1 cellular context compared by ENCODE assay signal in the genomic region with DNA sequence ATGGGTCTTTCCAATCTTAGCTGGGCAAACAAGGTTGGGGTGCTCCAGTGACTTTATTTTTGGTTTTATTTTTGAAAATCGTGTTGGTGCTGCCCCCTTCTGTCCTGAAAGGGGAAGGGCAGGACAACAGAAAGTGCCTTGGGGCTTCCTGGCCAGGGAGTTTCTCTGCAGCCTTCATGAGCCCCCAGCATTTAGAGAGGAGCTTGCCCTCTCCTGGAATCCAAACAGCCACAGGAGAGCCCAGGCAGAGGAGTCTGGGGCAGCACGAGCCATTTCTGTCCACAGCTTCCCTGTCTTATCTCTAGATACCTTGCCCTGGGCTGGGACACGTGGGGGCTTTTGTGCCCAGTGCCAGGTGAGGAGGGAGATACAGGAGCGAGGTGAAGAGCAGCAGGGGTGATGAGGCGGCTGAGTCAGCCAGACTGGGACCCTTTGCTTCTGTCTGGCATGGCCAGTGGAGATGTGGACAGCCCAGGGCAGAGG.
A peak's percentile ranks its signal among the peaks of the same experiment; 100 is the strongest.
TF ChIP-seq lines count a peak whose summit lies in the region.

No MANE protein-coding gene starts in this region.

TF ChIP-seq in IMR-90, 13 proteins besides CTCF, POLR2A, EP300 and RAD21:
- peak; percentile 68 for TF ChIP-seq SMC3 (IDR thresholded peaks at IDR 0.05; ENCODE audit: low read depth, low read length)
- TF ChIP-seq, protein P1, sequence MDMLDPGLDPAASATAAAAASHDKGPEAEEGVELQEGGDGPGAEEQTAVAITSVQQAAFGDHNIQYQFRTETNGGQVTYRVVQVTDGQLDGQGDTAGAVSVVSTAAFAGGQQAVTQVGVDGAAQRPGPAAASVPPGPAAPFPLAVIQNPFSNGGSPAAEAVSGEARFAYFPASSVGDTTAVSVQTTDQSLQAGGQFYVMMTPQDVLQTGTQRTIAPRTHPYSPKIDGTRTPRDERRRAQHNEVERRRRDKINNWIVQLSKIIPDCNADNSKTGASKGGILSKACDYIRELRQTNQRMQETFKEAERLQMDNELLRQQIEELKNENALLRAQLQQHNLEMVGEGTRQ (IDR thresholded peaks at IDR 0.05; ENCODE audit: low read depth, low read length): no peak
- no peak for TF ChIP-seq MAFK (IDR thresholded peaks at IDR 0.05; ENCODE audit: low read depth, low read length)
- TF ChIP-seq FOS (IDR thresholded peaks at IDR 0.05; ENCODE audit: low read depth, low read length): no peak
